8 cellular contexts compared by ENCODE assay signal in the genomic region with DNA sequence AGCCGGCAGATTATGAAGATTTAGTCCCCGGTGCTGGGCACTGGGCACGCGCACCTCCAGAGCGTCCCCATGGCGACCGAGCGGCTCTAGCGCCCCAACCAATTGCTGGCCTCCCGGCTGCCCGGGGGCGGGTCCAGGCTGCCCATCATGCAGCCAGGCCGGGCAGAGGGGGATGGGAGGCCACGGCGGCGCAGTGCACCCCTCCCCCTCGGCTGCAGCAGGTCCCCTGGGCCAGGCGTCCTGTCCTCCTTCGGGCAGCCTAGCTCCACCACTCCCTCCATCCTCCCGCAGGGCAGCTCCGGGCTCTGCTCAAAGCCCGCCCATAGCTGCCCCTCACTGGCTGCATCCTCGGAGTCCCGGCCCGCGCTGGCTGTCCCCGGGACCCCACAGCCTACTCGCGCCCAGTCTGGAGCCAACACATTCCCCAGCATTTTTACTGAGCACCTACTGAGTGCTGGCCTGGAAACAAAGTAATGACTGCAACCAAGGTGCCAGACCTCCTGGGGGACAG.
DNase-seq lines count a peak whose midpoint lies in the region; ATAC-seq and TF ChIP-seq lines count a peak whose summit lies in the region.

No MANE protein-coding gene starts in this region.

- H3K27me3 ChIP-seq in subcutaneous abdominal adipose tissue (ENCODE audit: control insufficient read depth in 5 of 5, insufficient read depth in 4 of 5, low read length in 5 of 5): no peaks in the 10 kb centered on the region

- H3K9me3 ChIP-seq in subcutaneous abdominal adipose tissue (ENCODE audit: control insufficient read depth in 5 of 5, low read length in 5 of 5): no peaks in the 10 kb centered on the region

- H3K27ac ChIP-seq in subcutaneous abdominal adipose tissue (ENCODE audit: low read depth, low read length): no peak overlapping the region

- in situ Hi-C loops in GM13977 (cut with MboI; ENCODE audit: low pct_unique_long_range_greater_than_20kb, low sequenced_read_pairs, unreplicated experiment): no loop called here

- TF ChIP-seq CTCF in GM13977 (IDR thresholded peaks at IDR 0.05; ENCODE audit: extremely low read depth, insufficient read depth, missing control alignments): no peak

- peak; percentile 69 for DNase-seq in GM13977 (ENCODE audit: low spot score)
- peak; percentile 88 for DNase-seq in NCI-H2196 (lab: John Stamatoyannopoulos, UW; ENCODE audit: unreplicated experiment)
- peak; percentile 93 for DNase-seq in cerebellum (ENCODE audit: low spot score)
- DNase-seq in kidney tubule cell (ENCODE audit: low spot score): peak; percentile 82
- DNase-seq in NOMO-1 treated with dmso at 0.1 percent for 144 hours (lab: John Stamatoyannopoulos, UW; ENCODE audit: unreplicated experiment): no peak
- no peak for DNase-seq in activated CD4-positive, CD25-positive, alpha-beta regulatory T cell (lab: John Stamatoyannopoulos, UW)

- peaks cover 2 to 30% (median 20%) of the 10 kb centered on the region in 5 donors for H3K4me1 ChIP-seq in subcutaneous abdominal adipose tissue (ENCODE audit: control insufficient read depth in 5 of 5, insufficient read depth in 5 of 5, low read length in 5 of 5)

- no peak overlapping the region for H3K9ac ChIP-seq in subcutaneous abdominal adipose tissue (ENCODE audit: low read length in 5 of 5)

- no peak for ATAC-seq in HG03045 (IDR thresholded peaks at IDR 0.05; ENCODE audit: unreplicated experiment)

- peak overlapping the region in 4 of 5 donors; percentile 22 to 52 (median 30) for H3K4me3 ChIP-seq in subcutaneous abdominal adipose tissue (ENCODE audit: low read depth in 1 of 5, low read length in 5 of 5)

- peaks cover 0 to 58% (median 39%) of the 10 kb centered on the region in 5 donors for H3K36me3 ChIP-seq in subcutaneous abdominal adipose tissue (ENCODE audit: control insufficient read depth in 5 of 5, insufficient read depth in 5 of 5, low read length in 5 of 5)

Comparison
In these comparisons a context has a peak if more than half of its experiments do, and no peak if none do; other contexts are left out.
1. DNase-seq: peak in GM13977 (single experiment), NCI-H2196 (single experiment), cerebellum (single experiment) and kidney tubule cell (single experiment); none in NOMO-1 treated with dmso at 0.1 percent for 144 hours (single experiment) and activated CD4-positive, CD25-positive, alpha-beta regulatory T cell (0 of 4).